Comparison of ENCODE assay signal across 8 cellular contexts in genomic region chr13:31045621-31046081, GRCh38.
A peak's percentile ranks its signal among the peaks of the same experiment; 100 is the strongest.
DNase-seq lines count a peak whose midpoint lies in the region; ATAC-seq, FAIRE-seq and TF ChIP-seq lines count a peak whose summit lies in the region.

No MANE protein-coding gene starts in this region.

- peak overlapping the region; percentile 93 for H3K27ac ChIP-seq in keratinocyte (ENCODE audit: control insufficient read depth, insufficient read depth, low read length)

- no peaks in the 10 kb centered on the region for H3K79me2 ChIP-seq in keratinocyte (ENCODE audit: control insufficient read depth, insufficient read depth, low read length)

- peaks cover 3 to 14% of the 10 kb centered on the region in 2 donors for H3K27me3 Mint-ChIP-seq in T-cell

- peaks cover 43% of the 10 kb centered on the region for H3K4me1 ChIP-seq in keratinocyte (ENCODE audit: control insufficient read depth, extremely low read depth, insufficient read depth, low read length)

- peak; percentile 48 for DNase-seq in COLO668 (lab: John Stamatoyannopoulos, UW; ENCODE audit: unreplicated experiment)
- peak in 24 of 34 experiments; percentile 4 to 69 (median 16) for DNase-seq in T-cell
- peak; percentile 55 for DNase-seq in activated naive CD8-positive, alpha-beta T cell treated with anti-CD3 and anti-CD28 coated beads, Interleukin-2, amount 50 U/mL, for 16 hours (ENCODE audit: low read depth, low spot score)
- peak; percentile 91 for DNase-seq in keratinocyte (ENCODE audit: low read depth, low spot score)
- DNase-seq in stimulated activated CD4-positive, alpha-beta T cell treated with anti-CD3 and anti-CD28 coated beads, TNF-alpha, amount 100 ng/mL, for 1 hour (ENCODE audit: low read depth in 3 of 3, low spot score in 1 of 3), result peak; percentile 55 to 61 (median 57)
- DNase-seq in NCI-H2196 treated with DMSO at 0.1 percent for 48 hours (lab: John Stamatoyannopoulos, UW; ENCODE audit: unreplicated experiment), result no peak

- dilution Hi-C loops in keratinocyte (cut with MboI; ENCODE audit: extremely low pct_ligation_motif_present, low sequenced_read_pairs), result no loop called here

- no peaks in the 10 kb centered on the region for H3K36me3 ChIP-seq in keratinocyte (ENCODE audit: control insufficient read depth in 2 of 2, extremely low read depth in 1 of 2, insufficient read depth in 2 of 2, low read length in 2 of 2)

- ATAC-seq in HG02759 (IDR thresholded peaks at IDR 0.05; ENCODE audit: unreplicated experiment) (peak; percentile 65), T-cell (replicated peaks in 1 of 4) (peak; percentile 68 to 89 (median 85)), GM19324 (IDR thresholded peaks at IDR 0.05; ENCODE audit: low FRiP score, unreplicated experiment) (no peak)

- peak overlapping the region; percentile 77 to 88 for H3K27ac Mint-ChIP-seq in T-cell

- CTCF ChIA-PET in T-cell (lab: Charles Lee), result interaction anchor here in 1 of 2 donors (2.0 kb wide), 1 partner anchor 913 kb away, joined by 8 read pairs; no protein-coding TSS in a partner anchor

- peak overlapping the region; percentile 67 for H3K9ac ChIP-seq in keratinocyte (ENCODE audit: control insufficient read depth, extremely low read depth, insufficient read depth, low read length)

- H3K9me3 ChIP-seq in keratinocyte (ENCODE audit: control insufficient read depth, low read depth, low read length), result no peaks in the 10 kb centered on the region

- no peak for TF ChIP-seq CTCF in keratinocyte (optimal IDR thresholded peaks at IDR 0.05 in 1 of 3, IDR thresholded peaks at IDR 0.05 in 1 of 3, conservative IDR thresholded peaks at IDR 0.05 in 1 of 3; ENCODE audit: extremely low read depth in 1 of 3, insufficient read depth in 2 of 3, low read length in 3 of 3)

- H2AFZ ChIP-seq in keratinocyte (ENCODE audit: control insufficient read depth, low read length), result no peak overlapping the region

- H3K27me3 ChIP-seq in keratinocyte (ENCODE audit: control insufficient read depth, extremely low read depth, insufficient read depth, low read length), result no peaks in the 10 kb centered on the region

- H3K36me3 Mint-ChIP-seq in T-cell, result no peaks in the 10 kb centered on the region

- POLR2A ChIA-PET in T-cell (lab: Charles Lee), result no interaction called here

- H4K20me1 ChIP-seq in keratinocyte (ENCODE audit: control insufficient read depth, extremely low read depth, insufficient read depth, low read length), result no peaks in the 10 kb centered on the region

- peaks cover 16 to 33% (median 31%) of the 10 kb centered on the region in 3 donors for H3K4me1 Mint-ChIP-seq in T-cell

- peak; percentile 96 for FAIRE-seq in keratinocyte (lab: Jason Lieb, UNC)

- H3K9me1 ChIP-seq in keratinocyte (ENCODE audit: control insufficient read depth, extremely low read depth, insufficient read depth, low read length), result no peaks in the 10 kb centered on the region

- H3K4me3 Mint-ChIP-seq in T-cell, result peak overlapping the region; percentile 11 to 38 (median 35)

- peak overlapping the region; percentile 91 for H3K4me2 ChIP-seq in keratinocyte (ENCODE audit: control insufficient read depth, extremely low read depth, insufficient read depth, low read depth, low read length)

- H3K4me3 ChIP-seq in keratinocyte (ENCODE audit: control insufficient read depth in 2 of 3, extremely low read depth in 1 of 3, insufficient read depth in 2 of 3, low read depth in 1 of 3, low read length in 3 of 3), result peak overlapping the region in 2 of 3 experiments; percentile 12 to 47

- no peaks in the 10 kb centered on the region for H3K9me3 Mint-ChIP-seq in T-cell
